In genomic region chr12:57764662-57765002, GRCh38 we compare ENCODE assay signal across 8 cellular contexts. TPM values are rescaled to one million over a fixed set of nuclear protein-coding genes. Genes with fewer than 3 reads are reported as not detected.
DNase-seq lines count a peak whose midpoint lies in the region; ATAC-seq lines count a peak whose summit lies in the region.

No MANE protein-coding gene starts in this region.

- H3K36me3 ChIP-seq in CD8-positive, alpha-beta memory T cell (ENCODE audit: insufficient read depth, low read length) = peaks cover 4% of the 10 kb centered on the region

- H3K9me3 ChIP-seq in CD8-positive, alpha-beta memory T cell (ENCODE audit: low read length) = no peaks in the 10 kb centered on the region

- peaks cover under 1 to 16% (median 6%) of the 10 kb centered on the region in 3 donors for H3K36me3 Mint-ChIP-seq in CD8-positive, alpha-beta memory T cell
- peaks cover 48% of the 10 kb centered on the region for H3K36me3 Mint-ChIP-seq in activated naive CD8-positive, alpha-beta T cell treated with anti-CD3 and anti-CD28 coated beads for 36 hours
- H3K36me3 Mint-ChIP-seq in memory B cell = peaks cover 4% of the 10 kb centered on the region

- peak overlapping the region; percentile 83 to 90 (median 85) for H3K4me3 Mint-ChIP-seq in CD8-positive, alpha-beta memory T cell
- peak overlapping the region; percentile 89 for H3K4me3 Mint-ChIP-seq in activated naive CD8-positive, alpha-beta T cell treated with anti-CD3 and anti-CD28 coated beads for 36 hours
- H3K4me3 Mint-ChIP-seq in memory B cell = peak overlapping the region; percentile 84

- CTCF ChIA-PET in CD8-positive, alpha-beta memory T cell (lab: Charles Lee) = interaction anchor here (0.8 to 4.8 kb wide), 9 partner anchors 8 to 140 kb away, joined by 3 to 37 read pairs (median 4); partner anchors contain the start of genes MARCHF9 and TSFM

- H3K4me3 ChIP-seq in CD8-positive, alpha-beta memory T cell (ENCODE audit: low read length) = peak overlapping the region; percentile 70

- peaks cover 0 to 6% (median 0%) of the 10 kb centered on the region in 5 donors for H3K9me3 Mint-ChIP-seq in CD8-positive, alpha-beta memory T cell
- no peaks in the 10 kb centered on the region for H3K9me3 Mint-ChIP-seq in activated naive CD8-positive, alpha-beta T cell treated with anti-CD3 and anti-CD28 coated beads for 36 hours
- H3K9me3 Mint-ChIP-seq in memory B cell = no peaks in the 10 kb centered on the region

- peak overlapping the region in 1 of 8 donors; percentile 3 for H3K27ac Mint-ChIP-seq in CD8-positive, alpha-beta memory T cell
- H3K27ac Mint-ChIP-seq in activated naive CD8-positive, alpha-beta T cell treated with anti-CD3 and anti-CD28 coated beads for 36 hours = peak overlapping the region; percentile 79
- H3K27ac Mint-ChIP-seq in memory B cell = no peak overlapping the region

- DNase-seq in CD8-positive, alpha-beta memory T cell = no peak
- peak; percentile 29 for DNase-seq in activated naive CD8-positive, alpha-beta T cell treated with anti-CD3 and anti-CD28 coated beads for 36 hours
- DNase-seq in memory B cell (ENCODE audit: low spot score in 2 of 2) (no peak), NCI-H1105 (lab: John Stamatoyannopoulos, UW) (no peak), SKM-1 treated with dmso at 0.1 percent for 144 hours (lab: John Stamatoyannopoulos, UW; ENCODE audit: unreplicated experiment) (no peak), AG20443 (ENCODE audit: low spot score) (no peak), NCI-H524 treated with DMSO at 0.1 percent for 48 hours (lab: John Stamatoyannopoulos, UW) (no peak)

- peaks cover 18% of the 10 kb centered on the region for H3K27me3 ChIP-seq in CD8-positive, alpha-beta memory T cell (ENCODE audit: insufficient read depth, low read length, poor library complexity, severe bottlenecking)

- peaks cover 24% of the 10 kb centered on the region for H3K4me1 ChIP-seq in CD8-positive, alpha-beta memory T cell (ENCODE audit: insufficient read depth, low read length)

- H3K27ac ChIP-seq in CD8-positive, alpha-beta memory T cell (ENCODE audit: low read depth, low read length) = no peak overlapping the region

- H3K4me1 Mint-ChIP-seq in CD8-positive, alpha-beta memory T cell = peaks cover 24 to 36% (median 26%) of the 10 kb centered on the region in 3 donors
- H3K4me1 Mint-ChIP-seq in activated naive CD8-positive, alpha-beta T cell treated with anti-CD3 and anti-CD28 coated beads for 36 hours = peaks cover 42% of the 10 kb centered on the region
- peaks cover 25% of the 10 kb centered on the region for H3K4me1 Mint-ChIP-seq in memory B cell

- POLR2A ChIA-PET in CD8-positive, alpha-beta memory T cell (lab: Charles Lee) = no interaction called here

- H3K27me3 Mint-ChIP-seq in CD8-positive, alpha-beta memory T cell = peaks cover 30 to 33% of the 10 kb centered on the region in 2 donors
- H3K27me3 Mint-ChIP-seq in activated naive CD8-positive, alpha-beta T cell treated with anti-CD3 and anti-CD28 coated beads for 36 hours = peaks cover 5% of the 10 kb centered on the region
- peaks cover 8% of the 10 kb centered on the region for H3K27me3 Mint-ChIP-seq in memory B cell

- peak; percentile 3 for ATAC-seq in HG02642 (IDR thresholded peaks at IDR 0.05; ENCODE audit: poor library complexity, unreplicated experiment)
- ATAC-seq in memory B cell (ENCODE audit: low read depth) = peak; percentile 11

RNA-seq across cellular contexts. Expression of gene CYP27B1, which starts 2.2 kb away (rescaled TPM):
- total RNA-seq in CD8-positive, alpha-beta memory T cell = 1 to 10 TPM; 7.2 to 7.4 TPM
- polyA plus RNA-seq in CD8-positive, alpha-beta memory T cell = 0.52 TPM
- total RNA-seq in activated naive CD8-positive, alpha-beta T cell treated with anti-CD3 and anti-CD28 coated beads for 36 hours = 10 to 100 TPM in 1 of 2 experiments, 1 to 10 TPM in 1; 9.6 to 12.0 TPM

RNA-seq across cellular contexts. Expression of gene METTL1, which starts 7.3 kb away (rescaled TPM):
- 10 to 100 TPM; 69.8 to 74.2 TPM for total RNA-seq in CD8-positive, alpha-beta memory T cell
- polyA plus RNA-seq in CD8-positive, alpha-beta memory T cell = 18.6 TPM
- total RNA-seq in activated naive CD8-positive, alpha-beta T cell treated with anti-CD3 and anti-CD28 coated beads for 36 hours = 10 to 100 TPM; 59.6 to 60.1 TPM

RNA-seq across cellular contexts. Expression of gene EEF1AKMT3, which starts 7.8 kb away (rescaled TPM):
- total RNA-seq in CD8-positive, alpha-beta memory T cell = 1 to 10 TPM; 3.5 to 3.9 TPM
- 3.3 TPM for polyA plus RNA-seq in CD8-positive, alpha-beta memory T cell
- total RNA-seq in activated naive CD8-positive, alpha-beta T cell treated with anti-CD3 and anti-CD28 coated beads for 36 hours = 1 to 10 TPM; 3.7 to 3.9 TPM

RNA-seq across cellular contexts. Expression of gene MARCHF9, which starts 9.7 kb away (rescaled TPM):
- total RNA-seq in CD8-positive, alpha-beta memory T cell = 10 to 100 TPM; 26.3 to 27.2 TPM
- polyA plus RNA-seq in CD8-positive, alpha-beta memory T cell = 5.7 TPM
- 10 to 100 TPM; 18.2 to 19.2 TPM for total RNA-seq in activated naive CD8-positive, alpha-beta T cell treated with anti-CD3 and anti-CD28 coated beads for 36 hours

RNA-seq across cellular contexts. Expression of gene CDK4, which starts 12.5 kb away (rescaled TPM):
- total RNA-seq in CD8-positive, alpha-beta memory T cell = 100 to 1,000 TPM; 268 to 304 TPM
- 76.0 TPM for polyA plus RNA-seq in CD8-positive, alpha-beta memory T cell
- 100 to 1,000 TPM; 275 to 304 TPM for total RNA-seq in activated naive CD8-positive, alpha-beta T cell treated with anti-CD3 and anti-CD28 coated beads for 36 hours
